8 cellular contexts compared by ENCODE assay signal in genomic region chr3:30112904-30113484, GRCh38.
DNase-seq lines count a peak whose midpoint lies in the region; ATAC-seq and TF ChIP-seq lines count a peak whose summit lies in the region.

No MANE protein-coding gene starts in this region.

- WGBS in adrenal gland, 4 donors, result 0 to 37% (median 28%) methylated on average over 1 of the region's 1 CpG

- POLR2A ChIA-PET in activated CD4-positive, alpha-beta memory T cell treated with anti-CD3 and anti-CD28 coated beads, Interleukin-2, amount 10 ng/mL, durations not matched to agents 7 days and 5 days (lab: Charles Lee), result no interaction called here

- H3K9me3 Mint-ChIP-seq in activated CD4-positive, alpha-beta memory T cell treated with anti-CD3 and anti-CD28 coated beads, Interleukin-2, amount 10 ng/mL, durations not matched to agents 7 days and 5 days, result no peaks in the 10 kb centered on the region

- intact Hi-C loops in Right ventricle myocardium superior (cut with DNase I), result loop anchor here (1.0 to 10.0 kb wide), 3 partner anchors 86 to 632 kb away; no protein-coding TSS in a partner anchor
- intact Hi-C loops in cardiac septum (cut with DNase I), result loop anchor here (2.0 to 5.0 kb wide), 3 partner anchors 86 to 634 kb away; no protein-coding TSS in a partner anchor
- intact Hi-C loops in adrenal gland (cut with DNase I), result no loop called here
- intact Hi-C loops in tibial artery (cut with DNase I; ENCODE audit: low total_unique reads), result no loop called here

- no peaks in the 10 kb centered on the region for H3K4me1 Mint-ChIP-seq in activated CD4-positive, alpha-beta memory T cell treated with anti-CD3 and anti-CD28 coated beads, Interleukin-2, amount 10 ng/mL, durations not matched to agents 7 days and 5 days

- H3K4me1 ChIP-seq in adrenal gland (replicated peaks in 1 of 2), result no peaks in the 10 kb centered on the region
- H3K4me1 ChIP-seq in tibial artery, result peaks cover 0 to 10% (median 2%) of the 10 kb centered on the region in 4 donors

- CTCF ChIA-PET in activated CD4-positive, alpha-beta memory T cell treated with anti-CD3 and anti-CD28 coated beads, Interleukin-2, amount 10 ng/mL, durations not matched to agents 7 days and 5 days (lab: Charles Lee), result interaction anchor here (1.7 to 2.3 kb wide), 2 partner anchors 85 to 581 kb away, joined by 10 to 14 read pairs; no protein-coding TSS in a partner anchor

- TF ChIP-seq CTCF in adrenal gland (IDR thresholded peaks at IDR 0.05), result peak; percentile 55 to 71 (median 64)
- peak; percentile 62 to 77 for TF ChIP-seq CTCF in tibial artery (IDR thresholded peaks at IDR 0.05)

- DNase-seq in Right ventricle myocardium superior, result no peak
- DNase-seq in cardiac septum (ENCODE audit: low spot score), result no peak
- peak; percentile 1 for DNase-seq in NCI-H1694 (lab: John Stamatoyannopoulos, UW)
- DNase-seq in adrenal gland, result no peak
- peak; percentile 65 for DNase-seq in iris pigment epithelial cell (ENCODE audit: low read depth)
- no peak for DNase-seq in tibial artery
- DNase-seq in epidermal melanocyte (ENCODE audit: insufficient read length, low spot score), result no peak
- no peak for DNase-seq in activated CD4-positive, alpha-beta memory T cell treated with anti-CD3 and anti-CD28 coated beads, Interleukin-2, amount 10 ng/mL, durations not matched to agents 7 days and 5 days

- H3K4me3 Mint-ChIP-seq in activated CD4-positive, alpha-beta memory T cell treated with anti-CD3 and anti-CD28 coated beads, Interleukin-2, amount 10 ng/mL, durations not matched to agents 7 days and 5 days, result no peak overlapping the region

- H3K36me3 Mint-ChIP-seq in activated CD4-positive, alpha-beta memory T cell treated with anti-CD3 and anti-CD28 coated beads, Interleukin-2, amount 10 ng/mL, durations not matched to agents 7 days and 5 days (ENCODE audit: low read depth), result no peaks in the 10 kb centered on the region

- ATAC-seq in Right ventricle myocardium superior (ENCODE audit: poor library complexity), result peak; percentile 69

- no peak overlapping the region for H3K27ac Mint-ChIP-seq in activated CD4-positive, alpha-beta memory T cell treated with anti-CD3 and anti-CD28 coated beads, Interleukin-2, amount 10 ng/mL, durations not matched to agents 7 days and 5 days

- no peak for TF ChIP-seq POLR2A in adrenal gland (IDR thresholded peaks at IDR 0.05)

- H3K27me3 Mint-ChIP-seq in activated CD4-positive, alpha-beta memory T cell treated with anti-CD3 and anti-CD28 coated beads, Interleukin-2, amount 10 ng/mL, durations not matched to agents 7 days and 5 days, result peaks cover 5% of the 10 kb centered on the region

- H3K27ac ChIP-seq in adrenal gland, result no peak overlapping the region
- no peak overlapping the region for H3K27ac ChIP-seq in tibial artery

- H3K27me3 ChIP-seq in adrenal gland (no peaks in the 10 kb centered on the region), tibial artery (no peaks in the 10 kb centered on the region)

- H3K36me3 ChIP-seq in adrenal gland (replicated peaks in 1 of 2) (no peaks in the 10 kb centered on the region), tibial artery (no peaks in the 10 kb centered on the region)

- H3K9me3 ChIP-seq in adrenal gland (replicated peaks in 1 of 3) (peaks cover 0 to 4% (median 0%) of the 10 kb centered on the region in 3 donors), tibial artery (no peaks in the 10 kb centered on the region)

- H3K4me3 ChIP-seq in adrenal gland (no peak overlapping the region), tibial artery (no peak overlapping the region)

Comparison
In these comparisons a context has a peak if more than half of its experiments do, and no peak if none do; other contexts are left out.
1. DNase-seq: peak in NCI-H1694 (single experiment) and iris pigment epithelial cell (single experiment); none in Right ventricle myocardium superior (single experiment), cardiac septum (single experiment), adrenal gland (0 of 7), tibial artery (0 of 2), epidermal melanocyte (single experiment) and activated CD4-positive, alpha-beta memory T cell treated with anti-CD3 and anti-CD28 coated beads, Interleukin-2, amount 10 ng/mL, durations not matched to agents 7 days and 5 days (single experiment).
2. intact Hi-C loops: an anchor here in Right ventricle myocardium superior (1.0 to 10.0 kb wide) and cardiac septum (2.0 to 5.0 kb wide); none called in adrenal gland and tibial artery.